In the genomic region with DNA sequence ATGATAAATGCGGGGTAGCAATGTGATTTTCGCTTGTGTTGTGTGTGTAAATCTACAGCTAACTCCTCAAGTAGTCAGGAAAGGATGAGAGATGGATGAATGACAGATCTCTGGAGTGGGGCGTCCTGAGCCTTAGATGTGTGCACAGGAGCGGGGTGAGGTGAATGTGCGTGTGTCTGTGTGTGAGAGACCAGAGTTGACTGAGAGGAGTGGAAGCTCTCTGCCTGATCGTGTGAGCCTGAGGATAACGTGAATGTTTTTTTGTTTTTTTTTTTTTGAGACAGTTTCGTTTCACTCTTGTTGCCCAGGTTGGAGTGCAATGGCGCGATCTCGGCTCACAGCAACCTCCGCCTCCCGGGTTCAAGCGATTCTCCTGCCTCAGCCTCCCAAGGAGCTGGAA, we compare ENCODE assay signal across 8 cellular contexts. TPM values are rescaled to one million over a fixed set of nuclear protein-coding genes. Genes with fewer than 3 reads are reported as not detected.
DNase-seq lines count a peak whose midpoint lies in the region; ATAC-seq, FAIRE-seq and TF ChIP-seq lines count a peak whose summit lies in the region.

No MANE protein-coding gene starts in this region.

- H3K79me2 ChIP-seq in keratinocyte (ENCODE audit: control insufficient read depth, insufficient read depth, low read length) = peaks cover 17% of the 10 kb centered on the region

- peaks cover 54% of the 10 kb centered on the region for H3K9me3 Mint-ChIP-seq in T-helper 1 cell treated with Interleukin-12 subunit alpha and Interleukin-12 subunit beta and Interleukin-4 antibody, amounts not matched to agents 30 μg/mL and 1 μg/mL, for 36 hours
- peaks cover 46% of the 10 kb centered on the region for H3K9me3 Mint-ChIP-seq in activated naive CD8-positive, alpha-beta T cell treated with anti-CD3 and anti-CD28 coated beads for 36 hours

- ATAC-seq in left lobe of liver = no peak

- 47 to 67% (median 50%) methylated on average over 14 of the region's 14 CpGs for WGBS in stomach, 5 donors

- TF ChIP-seq CTCF in keratinocyte (optimal IDR thresholded peaks at IDR 0.05 in 1 of 3, IDR thresholded peaks at IDR 0.05 in 1 of 3, conservative IDR thresholded peaks at IDR 0.05 in 1 of 3; ENCODE audit: extremely low read depth in 1 of 3, insufficient read depth in 2 of 3, low read length in 3 of 3) = no peak
- no peak for TF ChIP-seq CTCF in stomach (IDR thresholded peaks at IDR 0.05)

- H3K9ac ChIP-seq in keratinocyte (ENCODE audit: control insufficient read depth, extremely low read depth, insufficient read depth, low read length) = peak overlapping the region; percentile 94

- H3K9me3 ChIP-seq in keratinocyte (ENCODE audit: control insufficient read depth, low read depth, low read length) (no peaks in the 10 kb centered on the region), stomach (peaks cover 0 to 66% (median 31%) of the 10 kb centered on the region in 4 donors)

- FAIRE-seq in keratinocyte (lab: Jason Lieb, UNC) = no peak

- H3K4me1 ChIP-seq in keratinocyte (ENCODE audit: control insufficient read depth, extremely low read depth, insufficient read depth, low read length) (no peaks in the 10 kb centered on the region), stomach (peaks cover 5 to 24% (median 18%) of the 10 kb centered on the region in 4 donors)

- dilution Hi-C loops in keratinocyte (cut with MboI; ENCODE audit: extremely low pct_ligation_motif_present, low sequenced_read_pairs) = no loop called here

- TF ChIP-seq EP300 in stomach (IDR thresholded peaks at IDR 0.05) = no peak

- no peaks in the 10 kb centered on the region for H4K20me1 ChIP-seq in keratinocyte (ENCODE audit: control insufficient read depth, extremely low read depth, insufficient read depth, low read length)

- H3K4me3 ChIP-seq in keratinocyte (ENCODE audit: control insufficient read depth in 2 of 3, extremely low read depth in 1 of 3, insufficient read depth in 2 of 3, low read depth in 1 of 3, low read length in 3 of 3) = peak overlapping the region; percentile 71 to 99 (median 97)
- H3K4me3 ChIP-seq in stomach = peak overlapping the region; percentile 61 to 89 (median 80)

- H3K36me3 ChIP-seq in keratinocyte (ENCODE audit: control insufficient read depth in 2 of 2, extremely low read depth in 1 of 2, insufficient read depth in 2 of 2, low read length in 2 of 2) (no peaks in the 10 kb centered on the region), stomach (peaks cover 2 to 55% (median 41%) of the 10 kb centered on the region in 4 donors)

- DNase-seq in T-helper 1 cell (no peak), keratinocyte (ENCODE audit: low read depth, low spot score) (no peak), stomach (no peak), A172 (ENCODE audit: low spot score) (no peak), left lobe of liver (ENCODE audit: low spot score) (no peak)
- DNase-seq in activated naive CD8-positive, alpha-beta T cell treated with anti-CD3 and anti-CD28 coated beads for 36 hours = no peak
- DNase-seq in stimulated activated CD4-positive, alpha-beta T cell treated with anti-CD3 and anti-CD28 coated beads, Interleukin-2, amount 100 ng/mL, for 24 hours = no peak

- no peak overlapping the region for H2AFZ ChIP-seq in keratinocyte (ENCODE audit: control insufficient read depth, low read length)

- no peaks in the 10 kb centered on the region for H3K9me1 ChIP-seq in keratinocyte (ENCODE audit: control insufficient read depth, extremely low read depth, insufficient read depth, low read length)

- H3K27ac ChIP-seq in keratinocyte (ENCODE audit: control insufficient read depth, insufficient read depth, low read length) (no peak overlapping the region), stomach (no peak overlapping the region)

- peak overlapping the region; percentile 51 for H3K4me2 ChIP-seq in keratinocyte (ENCODE audit: control insufficient read depth, extremely low read depth, insufficient read depth, low read depth, low read length)

- peaks cover 44% of the 10 kb centered on the region for H3K36me3 Mint-ChIP-seq in T-helper 1 cell treated with Interleukin-12 subunit alpha and Interleukin-12 subunit beta and Interleukin-4 antibody, amounts not matched to agents 30 μg/mL and 1 μg/mL, for 36 hours (ENCODE audit: low read depth)
- H3K36me3 Mint-ChIP-seq in activated naive CD8-positive, alpha-beta T cell treated with anti-CD3 and anti-CD28 coated beads for 36 hours = peaks cover 73% of the 10 kb centered on the region

- peak overlapping the region; percentile 79 for H3K27ac Mint-ChIP-seq in T-helper 1 cell treated with Interleukin-12 subunit alpha and Interleukin-12 subunit beta and Interleukin-4 antibody, amounts not matched to agents 30 μg/mL and 1 μg/mL, for 36 hours
- H3K27ac Mint-ChIP-seq in activated naive CD8-positive, alpha-beta T cell treated with anti-CD3 and anti-CD28 coated beads for 36 hours = peak overlapping the region; percentile 97

- H3K4me3 Mint-ChIP-seq in T-helper 1 cell treated with Interleukin-12 subunit alpha and Interleukin-12 subunit beta and Interleukin-4 antibody, amounts not matched to agents 30 μg/mL and 1 μg/mL, for 36 hours = peak overlapping the region; percentile 99
- H3K4me3 Mint-ChIP-seq in activated naive CD8-positive, alpha-beta T cell treated with anti-CD3 and anti-CD28 coated beads for 36 hours = peak overlapping the region; percentile 98

- H3K27me3 Mint-ChIP-seq in T-helper 1 cell treated with Interleukin-12 subunit alpha and Interleukin-12 subunit beta and Interleukin-4 antibody, amounts not matched to agents 30 μg/mL and 1 μg/mL, for 36 hours (ENCODE audit: low read depth) = no peaks in the 10 kb centered on the region
- H3K27me3 Mint-ChIP-seq in activated naive CD8-positive, alpha-beta T cell treated with anti-CD3 and anti-CD28 coated beads for 36 hours = no peaks in the 10 kb centered on the region

- intact Hi-C loops in stomach (cut with DNase I; ENCODE audit: low total_unique reads) = no loop called here

- no peak for TF ChIP-seq POLR2A in stomach (IDR thresholded peaks at IDR 0.05)

- H3K4me1 Mint-ChIP-seq in T-helper 1 cell treated with Interleukin-12 subunit alpha and Interleukin-12 subunit beta and Interleukin-4 antibody, amounts not matched to agents 30 μg/mL and 1 μg/mL, for 36 hours (ENCODE audit: low read depth) = peaks cover 19% of the 10 kb centered on the region
- H3K4me1 Mint-ChIP-seq in activated naive CD8-positive, alpha-beta T cell treated with anti-CD3 and anti-CD28 coated beads for 36 hours = peaks cover 16% of the 10 kb centered on the region

- no peaks in the 10 kb centered on the region for H3K27me3 ChIP-seq in keratinocyte (ENCODE audit: control insufficient read depth, extremely low read depth, insufficient read depth, low read length)
- H3K27me3 ChIP-seq in stomach = no peaks in the 10 kb centered on the region

RNA-seq across cellular contexts. Expression of a gene that starts 0.8 kb away (rescaled TPM):
- 1 to 10 TPM; 7.2 to 8.3 TPM for total RNA-seq in activated naive CD8-positive, alpha-beta T cell treated with anti-CD3 and anti-CD28 coated beads for 36 hours
- 3.0 to 5.3 TPM (median 4.4 TPM) in 3 replicates for polyA plus RNA-seq in keratinocyte
- 10.1 TPM for polyA plus RNA-seq in keratinocyte (2011; ENCODE audit: low read depth)
- 1.4 and 3.2 TPM in 2 replicates for polyA plus RNA-seq in keratinocyte (2011; cell fraction: cytosol; rRNA removed)
- 8.5 and 11.8 TPM in 2 replicates for polyA plus RNA-seq in keratinocyte (2011; cell fraction: nucleus; rRNA removed)
- 3.0 and 3.6 TPM in 2 replicates for polyA plus RNA-seq in keratinocyte (2012; ENCODE audit: low replicate concordance)
- polyA minus RNA-seq in keratinocyte = 1.7 to 6.1 TPM (median 3.2 TPM) in 3 replicates
- polyA minus RNA-seq in keratinocyte (2011; cell fraction: cytosol; rRNA and poly(A)+ RNA removed) = 2.5 TPM
- 4.1 and 9.1 TPM in 2 replicates for polyA minus RNA-seq in keratinocyte (2011; cell fraction: nucleus; rRNA and poly(A)+ RNA removed)
- total RNA-seq in stomach = 10 to 100 TPM in 3 of 5 donors, 1 to 10 TPM in 1, not detected in 1; 4.5 to 24.6 (median 15.5) TPM
- 1 to 10 TPM; 2.6 to 2.9 (median 2.9) TPM for polyA plus RNA-seq in stomach
- 13.4 and 14.6 TPM in 2 replicates for total RNA-seq in A172 (2014; rRNA removed; shearing (Covaris generic))
- total RNA-seq in left lobe of liver = 1.5 TPM

RNA-seq across cellular contexts. Expression of a gene that starts 21.6 kb away (rescaled TPM):
- 1 to 10 TPM; 8.0 to 9.4 TPM for total RNA-seq in activated naive CD8-positive, alpha-beta T cell treated with anti-CD3 and anti-CD28 coated beads for 36 hours
- polyA plus RNA-seq in keratinocyte (4.0 to 7.5 TPM (median 7.2 TPM) in 3 replicates), stomach (1 to 10 TPM; 1.4 to 7.7 (median 3.2) TPM)
- 6.7 TPM for polyA plus RNA-seq in keratinocyte (2011; ENCODE audit: low read depth)
- polyA plus RNA-seq in keratinocyte (2011; cell fraction: cytosol; rRNA removed) = 2.6 and 6.9 TPM in 2 replicates
- polyA plus RNA-seq in keratinocyte (2011; cell fraction: nucleus; rRNA removed) = 10.8 and 16.9 TPM in 2 replicates
- polyA plus RNA-seq in keratinocyte (2012; ENCODE audit: low replicate concordance) = 3.6 and 5.8 TPM in 2 replicates
- 1.4 to 7.0 TPM (median 4.9 TPM) in 3 replicates for polyA minus RNA-seq in keratinocyte
- polyA minus RNA-seq in keratinocyte (2011; cell fraction: cytosol; rRNA and poly(A)+ RNA removed) = 2.1 TPM
- 7.4 and 13.0 TPM in 2 replicates for polyA minus RNA-seq in keratinocyte (2011; cell fraction: nucleus; rRNA and poly(A)+ RNA removed)
- total RNA-seq in stomach (10 to 100 TPM in 3 of 5 donors, 1 to 10 TPM in 1, under 1 TPM in 1; 0.58 to 37.9 (median 16.7) TPM), left lobe of liver (2.5 TPM)
- 7.7 and 9.3 TPM in 2 replicates for total RNA-seq in A172 (2014; rRNA removed; shearing (Covaris generic))
